Comparison of ENCODE assay signal across 2 cellular contexts in the genomic region with DNA sequence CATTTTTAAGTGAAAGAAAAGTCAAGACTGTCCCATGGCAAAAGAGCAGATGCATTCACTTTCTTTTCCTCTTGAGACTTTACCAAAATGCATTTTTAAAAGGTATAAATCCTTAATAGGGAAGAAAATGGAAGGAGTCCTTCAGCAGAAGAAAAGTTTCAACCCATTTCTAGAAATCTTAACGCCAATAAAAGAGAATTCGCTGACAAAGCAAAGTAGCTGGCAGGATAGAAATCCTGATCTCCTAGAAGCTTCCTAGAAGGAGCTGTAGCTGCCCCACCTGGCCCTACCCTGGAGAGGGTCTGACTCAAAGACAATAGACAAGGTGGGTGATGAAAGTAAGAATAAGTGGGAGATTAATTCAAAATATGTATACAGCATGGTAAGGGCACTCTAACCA.
TF ChIP-seq lines count a peak whose summit lies in the region.

No MANE protein-coding gene starts in this region.

TF ChIP-seq in GM23338, 12 proteins besides CTCF, POLR2A, EP300 and RAD21 (continued from another document):
- TF ChIP-seq, protein P1, sequence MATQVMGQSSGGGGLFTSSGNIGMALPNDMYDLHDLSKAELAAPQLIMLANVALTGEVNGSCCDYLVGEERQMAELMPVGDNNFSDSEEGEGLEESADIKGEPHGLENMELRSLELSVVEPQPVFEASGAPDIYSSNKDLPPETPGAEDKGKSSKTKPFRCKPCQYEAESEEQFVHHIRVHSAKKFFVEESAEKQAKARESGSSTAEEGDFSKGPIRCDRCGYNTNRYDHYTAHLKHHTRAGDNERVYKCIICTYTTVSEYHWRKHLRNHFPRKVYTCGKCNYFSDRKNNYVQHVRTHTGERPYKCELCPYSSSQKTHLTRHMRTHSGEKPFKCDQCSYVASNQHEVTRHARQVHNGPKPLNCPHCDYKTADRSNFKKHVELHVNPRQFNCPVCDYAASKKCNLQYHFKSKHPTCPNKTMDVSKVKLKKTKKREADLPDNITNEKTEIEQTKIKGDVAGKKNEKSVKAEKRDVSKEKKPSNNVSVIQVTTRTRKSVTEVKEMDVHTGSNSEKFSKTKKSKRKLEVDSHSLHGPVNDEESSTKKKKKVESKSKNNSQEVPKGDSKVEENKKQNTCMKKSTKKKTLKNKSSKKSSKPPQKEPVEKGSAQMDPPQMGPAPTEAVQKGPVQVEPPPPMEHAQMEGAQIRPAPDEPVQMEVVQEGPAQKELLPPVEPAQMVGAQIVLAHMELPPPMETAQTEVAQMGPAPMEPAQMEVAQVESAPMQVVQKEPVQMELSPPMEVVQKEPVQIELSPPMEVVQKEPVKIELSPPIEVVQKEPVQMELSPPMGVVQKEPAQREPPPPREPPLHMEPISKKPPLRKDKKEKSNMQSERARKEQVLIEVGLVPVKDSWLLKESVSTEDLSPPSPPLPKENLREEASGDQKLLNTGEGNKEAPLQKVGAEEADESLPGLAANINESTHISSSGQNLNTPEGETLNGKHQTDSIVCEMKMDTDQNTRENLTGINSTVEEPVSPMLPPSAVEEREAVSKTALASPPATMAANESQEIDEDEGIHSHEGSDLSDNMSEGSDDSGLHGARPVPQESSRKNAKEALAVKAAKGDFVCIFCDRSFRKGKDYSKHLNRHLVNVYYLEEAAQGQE (IDR thresholded peaks at IDR 0.05; ENCODE audit: unreplicated experiment): no peak
- TF ChIP-seq ZNF114 (CRISPR knock-in tag; IDR thresholded peaks at IDR 0.05) (no peak), POLR2AphosphoS5 (IDR thresholded peaks at IDR 0.05; ENCODE audit: low read depth) (no peak), STAT1 (IDR thresholded peaks at IDR 0.05; ENCODE audit: unreplicated experiment) (no peak), EZH2phosphoT487 (IDR thresholded peaks at IDR 0.05; ENCODE audit: unreplicated experiment) (no peak), ZNF331 (CRISPR knock-in tag; IDR thresholded peaks at IDR 0.05; ENCODE audit: low read depth) (no peak), EZH2 (IDR thresholded peaks at IDR 0.05; ENCODE audit: low read depth, unreplicated experiment) (no peak), NANOG (IDR thresholded peaks at IDR 0.05; ENCODE audit: borderline replicate concordance) (no peak)
- TF ChIP-seq, protein P2, sequence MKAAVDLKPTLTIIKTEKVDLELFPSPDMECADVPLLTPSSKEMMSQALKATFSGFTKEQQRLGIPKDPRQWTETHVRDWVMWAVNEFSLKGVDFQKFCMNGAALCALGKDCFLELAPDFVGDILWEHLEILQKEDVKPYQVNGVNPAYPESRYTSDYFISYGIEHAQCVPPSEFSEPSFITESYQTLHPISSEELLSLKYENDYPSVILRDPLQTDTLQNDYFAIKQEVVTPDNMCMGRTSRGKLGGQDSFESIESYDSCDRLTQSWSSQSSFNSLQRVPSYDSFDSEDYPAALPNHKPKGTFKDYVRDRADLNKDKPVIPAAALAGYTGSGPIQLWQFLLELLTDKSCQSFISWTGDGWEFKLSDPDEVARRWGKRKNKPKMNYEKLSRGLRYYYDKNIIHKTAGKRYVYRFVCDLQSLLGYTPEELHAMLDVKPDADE (IDR thresholded peaks at IDR 0.05): no peak
- TF ChIP-seq, protein P3, sequence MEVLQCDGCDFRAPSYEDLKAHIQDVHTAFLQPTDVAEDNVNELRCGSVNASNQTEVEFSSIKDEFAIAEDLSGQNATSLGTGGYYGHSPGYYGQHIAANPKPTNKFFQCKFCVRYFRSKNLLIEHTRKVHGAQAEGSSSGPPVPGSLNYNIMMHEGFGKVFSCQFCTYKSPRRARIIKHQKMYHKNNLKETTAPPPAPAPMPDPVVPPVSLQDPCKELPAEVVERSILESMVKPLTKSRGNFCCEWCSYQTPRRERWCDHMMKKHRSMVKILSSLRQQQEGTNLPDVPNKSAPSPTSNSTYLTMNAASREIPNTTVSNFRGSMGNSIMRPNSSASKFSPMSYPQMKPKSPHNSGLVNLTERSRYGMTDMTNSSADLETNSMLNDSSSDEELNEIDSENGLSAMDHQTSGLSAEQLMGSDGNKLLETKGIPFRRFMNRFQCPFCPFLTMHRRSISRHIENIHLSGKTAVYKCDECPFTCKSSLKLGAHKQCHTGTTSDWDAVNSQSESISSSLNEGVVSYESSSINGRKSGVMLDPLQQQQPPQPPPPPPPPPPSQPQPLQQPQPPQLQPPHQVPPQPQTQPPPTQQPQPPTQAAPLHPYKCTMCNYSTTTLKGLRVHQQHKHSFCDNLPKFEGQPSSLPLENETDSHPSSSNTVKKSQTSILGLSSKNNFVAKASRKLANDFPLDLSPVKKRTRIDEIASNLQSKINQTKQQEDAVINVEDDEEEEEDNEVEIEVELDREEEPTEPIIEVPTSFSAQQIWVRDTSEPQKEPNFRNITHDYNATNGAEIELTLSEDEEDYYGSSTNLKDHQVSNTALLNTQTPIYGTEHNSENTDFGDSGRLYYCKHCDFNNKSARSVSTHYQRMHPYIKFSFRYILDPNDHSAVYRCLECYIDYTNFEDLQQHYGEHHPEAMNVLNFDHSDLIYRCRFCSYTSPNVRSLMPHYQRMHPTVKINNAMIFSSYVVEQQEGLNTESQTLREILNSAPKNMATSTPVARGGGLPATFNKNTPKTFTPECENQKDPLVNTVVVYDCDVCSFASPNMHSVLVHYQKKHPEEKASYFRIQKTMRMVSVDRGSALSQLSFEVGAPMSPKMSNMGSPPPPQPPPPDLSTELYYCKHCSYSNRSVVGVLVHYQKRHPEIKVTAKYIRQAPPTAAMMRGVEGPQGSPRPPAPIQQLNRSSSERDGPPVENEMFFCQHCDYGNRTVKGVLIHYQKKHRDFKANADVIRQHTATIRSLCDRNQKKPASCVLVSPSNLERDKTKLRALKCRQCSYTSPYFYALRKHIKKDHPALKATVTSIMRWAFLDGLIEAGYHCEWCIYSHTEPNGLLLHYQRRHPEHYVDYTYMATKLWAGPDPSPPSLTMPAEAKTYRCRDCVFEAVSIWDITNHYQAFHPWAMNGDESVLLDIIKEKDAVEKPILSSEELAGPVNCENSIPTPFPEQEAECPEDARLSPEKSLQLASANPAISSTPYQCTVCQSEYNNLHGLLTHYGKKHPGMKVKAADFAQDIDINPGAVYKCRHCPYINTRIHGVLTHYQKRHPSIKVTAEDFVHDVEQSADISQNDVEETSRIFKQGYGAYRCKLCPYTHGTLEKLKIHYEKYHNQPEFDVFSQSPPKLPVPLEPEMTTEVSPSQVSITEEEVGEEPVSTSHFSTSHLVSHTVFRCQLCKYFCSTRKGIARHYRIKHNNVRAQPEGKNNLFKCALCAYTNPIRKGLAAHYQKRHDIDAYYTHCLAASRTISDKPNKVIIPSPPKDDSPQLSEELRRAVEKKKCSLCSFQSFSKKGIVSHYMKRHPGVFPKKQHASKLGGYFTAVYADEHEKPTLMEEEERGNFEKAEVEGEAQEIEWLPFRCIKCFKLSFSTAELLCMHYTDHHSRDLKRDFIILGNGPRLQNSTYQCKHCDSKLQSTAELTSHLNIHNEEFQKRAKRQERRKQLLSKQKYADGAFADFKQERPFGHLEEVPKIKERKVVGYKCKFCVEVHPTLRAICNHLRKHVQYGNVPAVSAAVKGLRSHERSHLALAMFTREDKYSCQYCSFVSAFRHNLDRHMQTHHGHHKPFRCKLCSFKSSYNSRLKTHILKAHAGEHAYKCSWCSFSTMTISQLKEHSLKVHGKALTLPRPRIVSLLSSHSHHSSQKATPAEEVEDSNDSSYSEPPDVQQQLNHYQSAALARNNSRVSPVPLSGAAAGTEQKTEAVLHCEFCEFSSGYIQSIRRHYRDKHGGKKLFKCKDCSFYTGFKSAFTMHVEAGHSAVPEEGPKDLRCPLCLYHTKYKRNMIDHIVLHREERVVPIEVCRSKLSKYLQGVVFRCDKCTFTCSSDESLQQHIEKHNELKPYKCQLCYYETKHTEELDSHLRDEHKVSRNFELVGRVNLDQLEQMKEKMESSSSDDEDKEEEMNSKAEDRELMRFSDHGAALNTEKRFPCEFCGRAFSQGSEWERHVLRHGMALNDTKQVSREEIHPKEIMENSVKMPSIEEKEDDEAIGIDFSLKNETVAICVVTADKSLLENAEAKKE (CRISPR knock-in tag; IDR thresholded peaks at IDR 0.05): no peak

TF ChIP-seq in K562, 482 proteins besides CTCF, POLR2A, EP300 and RAD21 (continued from another document):
- TF ChIP-seq, protein P4, sequence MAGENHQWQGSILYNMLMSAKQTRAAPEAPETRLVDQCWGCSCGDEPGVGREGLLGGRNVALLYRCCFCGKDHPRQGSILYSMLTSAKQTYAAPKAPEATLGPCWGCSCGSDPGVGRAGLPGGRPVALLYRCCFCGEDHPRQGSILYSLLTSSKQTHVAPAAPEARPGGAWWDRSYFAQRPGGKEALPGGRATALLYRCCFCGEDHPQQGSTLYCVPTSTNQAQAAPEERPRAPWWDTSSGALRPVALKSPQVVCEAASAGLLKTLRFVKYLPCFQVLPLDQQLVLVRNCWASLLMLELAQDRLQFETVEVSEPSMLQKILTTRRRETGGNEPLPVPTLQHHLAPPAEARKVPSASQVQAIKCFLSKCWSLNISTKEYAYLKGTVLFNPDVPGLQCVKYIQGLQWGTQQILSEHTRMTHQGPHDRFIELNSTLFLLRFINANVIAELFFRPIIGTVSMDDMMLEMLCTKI (IDR thresholded peaks at IDR 0.05; ENCODE audit: partially characterized antibody): no peak
- no peak for TF ChIP-seq CSDE1 (IDR thresholded peaks at IDR 0.05)
